1 cellular context compared by ENCODE assay signal in the genomic region with DNA sequence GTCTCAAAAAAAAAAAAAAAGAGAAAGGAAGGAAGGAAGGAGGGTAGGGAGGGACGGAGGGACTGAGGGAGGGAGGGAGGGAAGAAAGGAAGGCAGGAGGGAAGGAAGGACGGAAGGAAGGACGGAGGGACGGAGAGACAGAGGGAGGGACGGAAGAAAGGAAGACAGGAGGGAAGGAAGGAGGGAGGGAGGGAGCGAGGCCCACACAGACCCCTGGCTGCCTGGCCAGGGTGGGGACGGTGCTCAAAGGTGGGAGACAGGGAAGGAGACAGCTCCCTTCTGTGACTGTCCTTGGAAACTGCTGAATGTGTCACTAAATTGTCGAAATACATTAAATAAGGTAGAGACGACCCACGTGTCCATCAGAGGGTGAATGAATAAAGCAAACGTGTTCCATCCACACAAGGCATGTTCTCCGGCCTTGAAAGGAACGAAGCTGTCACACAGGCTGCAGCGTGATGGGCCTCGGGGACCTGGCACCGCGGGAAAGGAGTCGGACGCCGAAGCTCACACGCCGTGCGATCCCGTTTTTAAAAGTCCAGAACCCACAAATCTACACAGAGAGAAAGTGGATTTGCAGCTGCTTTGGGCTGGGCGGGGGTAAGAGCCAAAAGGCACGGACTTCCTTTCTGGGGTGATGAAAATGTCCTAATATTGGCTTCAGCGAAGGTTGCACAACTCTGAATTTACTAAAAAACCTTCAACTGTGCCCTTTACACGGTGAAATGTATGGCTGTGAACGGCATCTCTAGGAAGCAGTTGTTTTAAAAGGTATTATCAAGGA.
A peak's percentile ranks its signal among the peaks of the same experiment; 100 is the strongest.
TF ChIP-seq lines count a peak whose summit lies in the region.

No MANE protein-coding gene starts in this region.

TF ChIP-seq in HepG2, 621 proteins besides CTCF, POLR2A, EP300 and RAD21:
- TF ChIP-seq CEBPG (CRISPR knock-in tag; IDR thresholded peaks at IDR 0.05) (peak; percentile 46; the same call in 1 of the 2 replicates), CEBPB (IDR thresholded peaks at IDR 0.05; ENCODE audit: borderline replicate concordance, low read depth, low read length) (peak; percentile 74), POLR2G (IDR thresholded peaks at IDR 0.05; ENCODE audit: low read depth, low read length) (0 out of 2 replicates have a peak, but pooled peaks have one; percentile 0), PRPF4 (IDR thresholded peaks at IDR 0.05; ENCODE audit: low read depth, low read length, poor library complexity, severe bottlenecking) (peak; percentile 38)
- TF ChIP-seq, protein P1, sequence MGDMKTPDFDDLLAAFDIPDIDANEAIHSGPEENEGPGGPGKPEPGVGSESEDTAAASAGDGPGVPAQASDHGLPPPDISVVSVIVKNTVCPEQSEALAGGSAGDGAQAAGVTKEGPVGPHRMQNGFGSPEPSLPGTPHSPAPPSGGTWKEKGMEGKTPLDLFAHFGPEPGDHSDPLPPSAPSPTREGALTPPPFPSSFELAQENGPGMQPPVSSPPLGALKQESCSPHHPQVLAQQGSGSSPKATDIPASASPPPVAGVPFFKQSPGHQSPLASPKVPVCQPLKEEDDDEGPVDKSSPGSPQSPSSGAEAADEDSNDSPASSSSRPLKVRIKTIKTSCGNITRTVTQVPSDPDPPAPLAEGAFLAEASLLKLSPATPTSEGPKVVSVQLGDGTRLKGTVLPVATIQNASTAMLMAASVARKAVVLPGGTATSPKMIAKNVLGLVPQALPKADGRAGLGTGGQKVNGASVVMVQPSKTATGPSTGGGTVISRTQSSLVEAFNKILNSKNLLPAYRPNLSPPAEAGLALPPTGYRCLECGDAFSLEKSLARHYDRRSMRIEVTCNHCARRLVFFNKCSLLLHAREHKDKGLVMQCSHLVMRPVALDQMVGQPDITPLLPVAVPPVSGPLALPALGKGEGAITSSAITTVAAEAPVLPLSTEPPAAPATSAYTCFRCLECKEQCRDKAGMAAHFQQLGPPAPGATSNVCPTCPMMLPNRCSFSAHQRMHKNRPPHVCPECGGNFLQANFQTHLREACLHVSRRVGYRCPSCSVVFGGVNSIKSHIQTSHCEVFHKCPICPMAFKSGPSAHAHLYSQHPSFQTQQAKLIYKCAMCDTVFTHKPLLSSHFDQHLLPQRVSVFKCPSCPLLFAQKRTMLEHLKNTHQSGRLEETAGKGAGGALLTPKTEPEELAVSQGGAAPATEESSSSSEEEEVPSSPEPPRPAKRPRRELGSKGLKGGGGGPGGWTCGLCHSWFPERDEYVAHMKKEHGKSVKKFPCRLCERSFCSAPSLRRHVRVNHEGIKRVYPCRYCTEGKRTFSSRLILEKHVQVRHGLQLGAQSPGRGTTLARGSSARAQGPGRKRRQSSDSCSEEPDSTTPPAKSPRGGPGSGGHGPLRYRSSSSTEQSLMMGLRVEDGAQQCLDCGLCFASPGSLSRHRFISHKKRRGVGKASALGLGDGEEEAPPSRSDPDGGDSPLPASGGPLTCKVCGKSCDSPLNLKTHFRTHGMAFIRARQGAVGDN (CRISPR knock-in tag; IDR thresholded peaks at IDR 0.05), result peak; percentile 19; the same call in 1 of the 2 replicates
- TF ChIP-seq, protein P2, sequence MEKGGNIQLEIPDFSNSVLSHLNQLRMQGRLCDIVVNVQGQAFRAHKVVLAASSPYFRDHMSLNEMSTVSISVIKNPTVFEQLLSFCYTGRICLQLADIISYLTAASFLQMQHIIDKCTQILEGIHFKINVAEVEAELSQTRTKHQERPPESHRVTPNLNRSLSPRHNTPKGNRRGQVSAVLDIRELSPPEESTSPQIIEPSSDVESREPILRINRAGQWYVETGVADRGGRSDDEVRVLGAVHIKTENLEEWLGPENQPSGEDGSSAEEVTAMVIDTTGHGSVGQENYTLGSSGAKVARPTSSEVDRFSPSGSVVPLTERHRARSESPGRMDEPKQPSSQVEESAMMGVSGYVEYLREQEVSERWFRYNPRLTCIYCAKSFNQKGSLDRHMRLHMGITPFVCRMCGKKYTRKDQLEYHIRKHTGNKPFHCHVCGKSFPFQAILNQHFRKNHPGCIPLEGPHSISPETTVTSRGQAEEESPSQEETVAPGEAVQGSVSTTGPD (CRISPR knock-in tag; IDR thresholded peaks at IDR 0.05), result no peak
